ENCODE assay signal across 8 cellular contexts in the genomic region with DNA sequence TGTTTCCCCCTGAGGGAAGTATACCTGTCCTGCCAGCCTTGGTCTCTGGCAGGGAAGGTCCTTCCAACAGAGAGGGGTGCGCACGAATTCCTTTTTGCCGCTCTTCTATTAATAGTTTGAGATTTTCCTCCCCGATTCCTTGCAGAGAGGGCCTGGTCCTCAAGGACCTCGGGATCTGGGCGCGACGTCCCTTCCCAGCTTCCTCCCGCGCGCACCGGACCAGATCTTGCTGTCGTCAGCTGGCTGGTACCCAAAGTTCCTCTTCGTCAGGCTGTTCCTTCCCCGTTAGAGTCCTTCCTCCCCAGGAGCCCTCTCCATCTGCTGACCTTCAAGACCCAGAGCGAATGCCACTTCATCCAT.
A peak's percentile ranks its signal among the peaks of the same experiment; 100 is the strongest.
DNase-seq lines count a peak whose midpoint lies in the region; ATAC-seq and TF ChIP-seq lines count a peak whose summit lies in the region.

No MANE protein-coding gene starts in this region.

- H3K27ac ChIP-seq in RWPE1 (peak overlapping the region; percentile 99), cingulate gyrus (ENCODE audit: low read depth, low read length) (peak overlapping the region; percentile 89)

- POLR2A ChIA-PET in RWPE1 (lab: Yijun Ruan, JAX; ENCODE audit: low non-redundant PET): interaction anchor here (0.6 to 1.6 kb wide), 5 partner anchors 9 to 607 kb away, joined by 3 to 4 read pairs (median 3); partner anchors contain the start of gene SLC25A28

- CTCF ChIA-PET in RWPE1 (lab: Yijun Ruan, JAX): interaction anchor here (0.6 kb wide), 3 partner anchors 181 to 1909 kb away, joined by 3 read pairs; no protein-coding TSS in a partner anchor

- no peak for TF ChIP-seq CTCF in RWPE1 (conservative IDR thresholded peaks at IDR 0.05; ENCODE audit: low read depth)

- peak in 10 of 14 donors; percentile 48 to 89 (median 66) for DNase-seq in C1 segment of cervical spinal cord (lab: John Stamatoyannopoulos, UW)
- peak; percentile 44 for DNase-seq in RWPE1 (ENCODE audit: low spot score)
- DNase-seq in kidney tubule cell (ENCODE audit: low spot score): peak; percentile 66
- DNase-seq in stimulated activated CD4-positive, alpha-beta T cell treated with anti-CD3 and anti-CD28 coated beads, Interleukin-4, amount 100 ng/mL, for 1 hour: peak; percentile 5
- no peak for DNase-seq in activated effector memory CD4-positive, alpha-beta T cell treated with anti-CD3 and anti-CD28 coated beads, Interleukin-2, amount 50 U/mL, for 16 hours

- ATAC-seq in GM21717 (IDR thresholded peaks at IDR 0.05; ENCODE audit: unreplicated experiment) (peak; percentile 7), HG03469 (IDR thresholded peaks at IDR 0.05; ENCODE audit: unreplicated experiment) (no peak)
